In genomic region chr4:42638993-42639392, GRCh38 we compare ENCODE assay signal across 1 cellular context.
TF ChIP-seq lines count a peak whose summit lies in the region.

No MANE protein-coding gene starts in this region.

TF ChIP-seq in GM12878, 131 proteins besides CTCF, POLR2A, EP300 and RAD21 (continued from another document):
- TF ChIP-seq ZBTB11 (CRISPR knock-in tag; IDR thresholded peaks at IDR 0.05) (no peak), CHD4 (IDR thresholded peaks at IDR 0.05) (no peak), TCF3 (IDR thresholded peaks at IDR 0.05; ENCODE audit: borderline replicate concordance, insufficient read depth, low read depth, low read length) (peak; percentile 97), MTA3 (IDR thresholded peaks at IDR 0.05; ENCODE audit: borderline replicate concordance, low read length) (peak; percentile 94; the same call in 1 of the 2 replicates), RCOR1 (conservative IDR thresholded peaks at IDR 0.05; ENCODE audit: low read depth, low read length) (0 out of 2 replicates have a peak, but pooled peaks have one; percentile 70), CBX3 (IDR thresholded peaks at IDR 0.05; ENCODE audit: borderline replicate concordance, low read depth) (no peak)
TF ChIP-seq in GM12878: peak in this region for 69.
